In genomic region chr10:95475827-95476481, GRCh38 we compare ENCODE assay signal across 11 cellular contexts.
DNase-seq lines count a peak whose midpoint lies in the region; ATAC-seq and TF ChIP-seq lines count a peak whose summit lies in the region.
"Had no signal": no experiment of that assay in that cellular context is flagged by ENCODE, and none has a peak within 500 bp of the region (broad histone marks: within the 10 kb centered on the region; RNA-seq: fewer than 3 reads in every experiment).

No MANE protein-coding gene starts in this region.

- peak overlapping the region; percentile 49 for H3K27ac ChIP-seq in duodenal mucosa (ENCODE audit: low read depth, low read length)
- peak overlapping the region; percentile 67 for H3K27ac ChIP-seq in upper lobe of right lung
- H3K27ac ChIP-seq in CD4-positive, alpha-beta memory T cell (ENCODE audit: low read depth, low read length) = no peak overlapping the region

- no peaks in the 10 kb centered on the region for H3K27me3 ChIP-seq in duodenal mucosa (ENCODE audit: control insufficient read depth in 1 of 2, insufficient read depth in 2 of 2, low read length in 2 of 2)
- H3K27me3 ChIP-seq in upper lobe of right lung = no peaks in the 10 kb centered on the region
- H3K27me3 ChIP-seq in CD4-positive, alpha-beta memory T cell (ENCODE audit: insufficient read depth, low read length) = no peaks in the 10 kb centered on the region

- TF ChIP-seq CTCF in upper lobe of right lung (IDR thresholded peaks at IDR 0.05) (no peak), chondrocyte (IDR thresholded peaks at IDR 0.05) (no peak)

- peak; percentile 55 for DNase-seq in NCI-H510A treated with DMSO at 0.1 percent for 48 hours (lab: John Stamatoyannopoulos, UW)
- DNase-seq in NCI-H510A (lab: John Stamatoyannopoulos, UW) = no peak
- DNase-seq in mucosa of gallbladder (ENCODE audit: low spot score) = peak; percentile 87
- DNase-seq in upper lobe of right lung = no peak
- DNase-seq in chondrocyte (ENCODE audit: low spot score) = no peak
- DNase-seq in CD4-positive, alpha-beta memory T cell = no peak
- DNase-seq: activated naive CD8-positive, alpha-beta T cell treated with anti-CD3 and anti-CD28 coated beads, Interleukin-2, amount 10 ng/mL, durations not matched to agents 7 days and 5 days; NCI-H446 treated with DMSO at 0.1 percent for 48 hours; SHP77 had no signal

- peaks cover 27% of the 10 kb centered on the region for H3K4me1 Mint-ChIP-seq in chondrocyte (ENCODE audit: low read depth)
- H3K4me1 Mint-ChIP-seq in CD4-positive, alpha-beta memory T cell = no peaks in the 10 kb centered on the region
- H3K4me1 Mint-ChIP-seq: activated naive CD8-positive, alpha-beta T cell treated with anti-CD3 and anti-CD28 coated beads, Interleukin-2, amount 10 ng/mL, durations not matched to agents 7 days and 5 days had no signal

- H3K27me3 Mint-ChIP-seq in chondrocyte (ENCODE audit: low read depth) = peaks cover 2% of the 10 kb centered on the region
- H3K27me3 Mint-ChIP-seq in CD4-positive, alpha-beta memory T cell = peaks cover 0 to 6% of the 10 kb centered on the region in 2 donors

- no peak overlapping the region for H3K4me3 Mint-ChIP-seq in chondrocyte (ENCODE audit: unreplicated experiment)
- no peak overlapping the region for H3K4me3 Mint-ChIP-seq in CD4-positive, alpha-beta memory T cell
- H3K4me3 Mint-ChIP-seq: activated naive CD8-positive, alpha-beta T cell treated with anti-CD3 and anti-CD28 coated beads, Interleukin-2, amount 10 ng/mL, durations not matched to agents 7 days and 5 days had no signal

- POLR2A ChIA-PET in CD4-positive, alpha-beta memory T cell (lab: Charles Lee; ENCODE audit: partially characterized antibody) = no interaction called here

- no peak overlapping the region for H3K27ac Mint-ChIP-seq in chondrocyte (ENCODE audit: unreplicated experiment)
- no peak overlapping the region for H3K27ac Mint-ChIP-seq in CD4-positive, alpha-beta memory T cell
- H3K27ac Mint-ChIP-seq: activated naive CD8-positive, alpha-beta T cell treated with anti-CD3 and anti-CD28 coated beads, Interleukin-2, amount 10 ng/mL, durations not matched to agents 7 days and 5 days had no signal

- intact Hi-C loops in upper lobe of right lung (cut with DNase I) = no loop called here
- intact Hi-C loops in CD4-positive, alpha-beta memory T cell (cut with micrococcal nuclease) = no loop called here

- no peaks in the 10 kb centered on the region for H3K36me3 Mint-ChIP-seq in chondrocyte (ENCODE audit: low read depth)
- H3K36me3 Mint-ChIP-seq in CD4-positive, alpha-beta memory T cell = no peaks in the 10 kb centered on the region
- H3K36me3 Mint-ChIP-seq: activated naive CD8-positive, alpha-beta T cell treated with anti-CD3 and anti-CD28 coated beads, Interleukin-2, amount 10 ng/mL, durations not matched to agents 7 days and 5 days had no signal

- ATAC-seq in upper lobe of right lung (no peak), GM19467 (IDR thresholded peaks at IDR 0.05; ENCODE audit: unreplicated experiment) (no peak)

- CTCF ChIA-PET in CD4-positive, alpha-beta memory T cell (lab: Charles Lee; ENCODE audit: partially characterized antibody) = no interaction called here

- H3K36me3 ChIP-seq in duodenal mucosa (ENCODE audit: control insufficient read depth in 1 of 2, insufficient read depth in 2 of 2, low read length in 2 of 2) (no peaks in the 10 kb centered on the region), upper lobe of right lung (no peaks in the 10 kb centered on the region)
- no peaks in the 10 kb centered on the region for H3K36me3 ChIP-seq in CD4-positive, alpha-beta memory T cell (ENCODE audit: insufficient read depth, low read length)

- H3K4me3 ChIP-seq in duodenal mucosa (ENCODE audit: low read depth in 1 of 2, low read length in 2 of 2) = peak overlapping the region in 1 of 2 donors; percentile 6
- no peak overlapping the region for H3K4me3 ChIP-seq in upper lobe of right lung
- H3K4me3 ChIP-seq in CD4-positive, alpha-beta memory T cell (ENCODE audit: low read length in 2 of 2) = no peak overlapping the region

- no peaks in the 10 kb centered on the region for H3K9me3 ChIP-seq in duodenal mucosa (ENCODE audit: control insufficient read depth in 1 of 2, low read length in 2 of 2)
- no peaks in the 10 kb centered on the region for H3K9me3 ChIP-seq in upper lobe of right lung
- H3K9me3 ChIP-seq in CD4-positive, alpha-beta memory T cell (ENCODE audit: control insufficient read depth in 1 of 2, low read length in 2 of 2) = no peaks in the 10 kb centered on the region

- peaks cover 27 to 58% of the 10 kb centered on the region in 2 donors for H3K4me1 ChIP-seq in duodenal mucosa (ENCODE audit: control insufficient read depth in 1 of 2, insufficient read depth in 2 of 2, low read length in 2 of 2)
- peaks cover 34% of the 10 kb centered on the region for H3K4me1 ChIP-seq in upper lobe of right lung
- H3K4me1 ChIP-seq in CD4-positive, alpha-beta memory T cell (ENCODE audit: insufficient read depth, low read length) = no peaks in the 10 kb centered on the region

- no peaks in the 10 kb centered on the region for H3K9me3 Mint-ChIP-seq in chondrocyte (ENCODE audit: low read depth)
- H3K9me3 Mint-ChIP-seq in CD4-positive, alpha-beta memory T cell = no peaks in the 10 kb centered on the region
- H3K9me3 Mint-ChIP-seq: activated naive CD8-positive, alpha-beta T cell treated with anti-CD3 and anti-CD28 coated beads, Interleukin-2, amount 10 ng/mL, durations not matched to agents 7 days and 5 days had no signal

- peak overlapping the region in 1 of 2 donors; percentile 28 for H3K9ac ChIP-seq in duodenal mucosa (ENCODE audit: low read depth in 1 of 2, low read length in 2 of 2)

Comparison
In these comparisons a context has a peak if more than half of its experiments do, and no peak if none do; other contexts are left out.
1. DNase-seq: peak in NCI-H510A treated with DMSO at 0.1 percent for 48 hours (single experiment) and mucosa of gallbladder (single experiment); none in NCI-H510A (single experiment), upper lobe of right lung (single experiment), chondrocyte (single experiment) and CD4-positive, alpha-beta memory T cell (0 of 5).